Comparison of ENCODE assay signal across 8 cellular contexts in genomic region chr11:75347781-75348613, GRCh38. TPM values are rescaled to one million over a fixed set of nuclear protein-coding genes. Genes with fewer than 3 reads are reported as not detected.
DNase-seq lines count a peak whose midpoint lies in the region; ATAC-seq and TF ChIP-seq lines count a peak whose summit lies in the region.

No MANE protein-coding gene starts in this region.

- peaks cover 0 to 1% (median 0%) of the 10 kb centered on the region in 7 donors for H3K9me3 Mint-ChIP-seq in CD14-positive monocyte
- no peaks in the 10 kb centered on the region for H3K9me3 Mint-ChIP-seq in dendritic cell treated with granulocyte-macrophage colony-stimulating factor and Interleukin-4, amounts not matched to agents 40 ng/mL and 50 ng/mL, for 4 days
- no peaks in the 10 kb centered on the region for H3K9me3 Mint-ChIP-seq in natural killer cell treated with Interleukin-12 subunit alpha and Interleukin-12 subunit beta and Interleukin-15 and Interleukin-18, amount 100 ng/mL, for 72 hours

- H3K27ac Mint-ChIP-seq in CD14-positive monocyte: peak overlapping the region; percentile 60 to 98 (median 87)
- peak overlapping the region; percentile 87 for H3K27ac Mint-ChIP-seq in dendritic cell treated with granulocyte-macrophage colony-stimulating factor and Interleukin-4, amounts not matched to agents 40 ng/mL and 50 ng/mL, for 4 days
- peak overlapping the region; percentile 66 to 88 for H3K27ac Mint-ChIP-seq in natural killer cell treated with Interleukin-12 subunit alpha and Interleukin-12 subunit beta and Interleukin-15 and Interleukin-18, amount 100 ng/mL, for 72 hours

- intact Hi-C loops in CD14-positive monocyte (cut with micrococcal nuclease): loop anchor here in 1 of 2 donors (5.0 kb wide), 1 partner anchor 34 kb away; no protein-coding TSS in a partner anchor
- intact Hi-C loops in dendritic cell treated with granulocyte-macrophage colony-stimulating factor and Interleukin-4, amounts not matched to agents 40 ng/mL and 50 ng/mL, for 4 days (cut with micrococcal nuclease): loop anchor here (10.0 kb wide), 1 partner anchor 63 kb away; no protein-coding TSS in a partner anchor

- no peak for TF ChIP-seq CTCF in CD14-positive monocyte (IDR thresholded peaks at IDR 0.05)

- peak overlapping the region; percentile 47 to 73 for H3K4me3 Mint-ChIP-seq in CD14-positive monocyte
- peak overlapping the region; percentile 94 for H3K4me3 Mint-ChIP-seq in dendritic cell treated with granulocyte-macrophage colony-stimulating factor and Interleukin-4, amounts not matched to agents 40 ng/mL and 50 ng/mL, for 4 days
- H3K4me3 Mint-ChIP-seq in natural killer cell treated with Interleukin-12 subunit alpha and Interleukin-12 subunit beta and Interleukin-15 and Interleukin-18, amount 100 ng/mL, for 72 hours: peak overlapping the region; percentile 0

- ATAC-seq in natural killer cell treated with Interleukin-12 subunit alpha and Interleukin-12 subunit beta and Interleukin-15 and Interleukin-18, amount 100 ng/mL, for 72 hours: no peak
- ATAC-seq in GM18519 (IDR thresholded peaks at IDR 0.05; ENCODE audit: low FRiP score, unreplicated experiment) (no peak), HG03280 (IDR thresholded peaks at IDR 0.05; ENCODE audit: unreplicated experiment) (no peak)

- peaks cover 87% of the 10 kb centered on the region for H3K4me1 Mint-ChIP-seq in CD14-positive monocyte
- peaks cover 88% of the 10 kb centered on the region for H3K4me1 Mint-ChIP-seq in dendritic cell treated with granulocyte-macrophage colony-stimulating factor and Interleukin-4, amounts not matched to agents 40 ng/mL and 50 ng/mL, for 4 days (ENCODE audit: low read depth)
- H3K4me1 Mint-ChIP-seq in natural killer cell treated with Interleukin-12 subunit alpha and Interleukin-12 subunit beta and Interleukin-15 and Interleukin-18, amount 100 ng/mL, for 72 hours (ENCODE audit: low read depth in 2 of 2): peaks cover 71 to 81% of the 10 kb centered on the region in 2 donors

- peaks cover 32 to 58% of the 10 kb centered on the region in 2 donors for H3K36me3 Mint-ChIP-seq in CD14-positive monocyte
- peaks cover 89% of the 10 kb centered on the region for H3K36me3 Mint-ChIP-seq in dendritic cell treated with granulocyte-macrophage colony-stimulating factor and Interleukin-4, amounts not matched to agents 40 ng/mL and 50 ng/mL, for 4 days (ENCODE audit: low read depth)
- peaks cover 5% of the 10 kb centered on the region for H3K36me3 Mint-ChIP-seq in natural killer cell treated with Interleukin-12 subunit alpha and Interleukin-12 subunit beta and Interleukin-15 and Interleukin-18, amount 100 ng/mL, for 72 hours

- no peaks in the 10 kb centered on the region for H3K27me3 Mint-ChIP-seq in CD14-positive monocyte (ENCODE audit: low read depth in 3 of 3)
- no peaks in the 10 kb centered on the region for H3K27me3 Mint-ChIP-seq in dendritic cell treated with granulocyte-macrophage colony-stimulating factor and Interleukin-4, amounts not matched to agents 40 ng/mL and 50 ng/mL, for 4 days
- no peaks in the 10 kb centered on the region for H3K27me3 Mint-ChIP-seq in natural killer cell treated with Interleukin-12 subunit alpha and Interleukin-12 subunit beta and Interleukin-15 and Interleukin-18, amount 100 ng/mL, for 72 hours

- DNase-seq in CD14-positive monocyte (ENCODE audit: low spot score): no peak
- peak; percentile 84 for DNase-seq in M059J (ENCODE audit: low read depth)
- peak; percentile 61 for DNase-seq in natural killer cell treated with Interleukin-12 subunit alpha and Interleukin-12 subunit beta and Interleukin-15 and Interleukin-18, amount 100 ng/mL, for 72 hours (ENCODE audit: low spot score)
- DNase-seq in NCI-H1105 (lab: John Stamatoyannopoulos, UW): no peak
- DNase-seq in glomerular visceral epithelial cell (ENCODE audit: extremely low spot score): no peak

RNA-seq across cellular contexts. Expression of gene ARRB1, which starts 3.5 kb away (rescaled TPM):
- polyA plus RNA-seq in CD14-positive monocyte: 10 to 100 TPM; 52.6 to 66.5 TPM
- 5.8 and 9.1 TPM in 2 replicates for total RNA-seq in M059J (2014; rRNA removed; shearing (Covaris generic))
- total RNA-seq in natural killer cell treated with Interleukin-12 subunit alpha and Interleukin-12 subunit beta and Interleukin-15 and Interleukin-18, amount 100 ng/mL, for 72 hours: 10 to 100 TPM; 47.8 to 54.5 TPM

RNA-seq across cellular contexts. Expression of gene RPS3, which starts 51.3 kb away (rescaled TPM):
- 1,000 to 10,000 TPM; 1,448 to 1,563 TPM for polyA plus RNA-seq in CD14-positive monocyte
- total RNA-seq in M059J (2014; rRNA removed; shearing (Covaris generic)): 795 and 1,166 TPM in 2 replicates
- total RNA-seq in natural killer cell treated with Interleukin-12 subunit alpha and Interleukin-12 subunit beta and Interleukin-15 and Interleukin-18, amount 100 ng/mL, for 72 hours: 1,000 to 10,000 TPM; 2,083 to 2,343 TPM

Comparison
In these comparisons a context has a peak if more than half of its experiments do, and no peak if none do; other contexts are left out.
1. DNase-seq: peak in M059J (single experiment) and natural killer cell treated with Interleukin-12 subunit alpha and Interleukin-12 subunit beta and Interleukin-15 and Interleukin-18, amount 100 ng/mL, for 72 hours (single experiment); none in CD14-positive monocyte (single experiment), NCI-H1105 (single experiment) and glomerular visceral epithelial cell (single experiment).
2. H3K4me3 Mint-ChIP-seq: peak in every context shown above with its lines; median percentile 94 in dendritic cell treated with granulocyte-macrophage colony-stimulating factor and Interleukin-4, amounts not matched to agents 40 ng/mL and 50 ng/mL, for 4 days; 60 in CD14-positive monocyte; 0 in natural killer cell treated with Interleukin-12 subunit alpha and Interleukin-12 subunit beta and Interleukin-15 and Interleukin-18, amount 100 ng/mL, for 72 hours.
3. Peak in every context shown above with its lines, with median percentiles within 50 percentile points of each other: H3K27ac Mint-ChIP-seq.